ENCODE assay signal across 1 cellular context in the genomic region with DNA sequence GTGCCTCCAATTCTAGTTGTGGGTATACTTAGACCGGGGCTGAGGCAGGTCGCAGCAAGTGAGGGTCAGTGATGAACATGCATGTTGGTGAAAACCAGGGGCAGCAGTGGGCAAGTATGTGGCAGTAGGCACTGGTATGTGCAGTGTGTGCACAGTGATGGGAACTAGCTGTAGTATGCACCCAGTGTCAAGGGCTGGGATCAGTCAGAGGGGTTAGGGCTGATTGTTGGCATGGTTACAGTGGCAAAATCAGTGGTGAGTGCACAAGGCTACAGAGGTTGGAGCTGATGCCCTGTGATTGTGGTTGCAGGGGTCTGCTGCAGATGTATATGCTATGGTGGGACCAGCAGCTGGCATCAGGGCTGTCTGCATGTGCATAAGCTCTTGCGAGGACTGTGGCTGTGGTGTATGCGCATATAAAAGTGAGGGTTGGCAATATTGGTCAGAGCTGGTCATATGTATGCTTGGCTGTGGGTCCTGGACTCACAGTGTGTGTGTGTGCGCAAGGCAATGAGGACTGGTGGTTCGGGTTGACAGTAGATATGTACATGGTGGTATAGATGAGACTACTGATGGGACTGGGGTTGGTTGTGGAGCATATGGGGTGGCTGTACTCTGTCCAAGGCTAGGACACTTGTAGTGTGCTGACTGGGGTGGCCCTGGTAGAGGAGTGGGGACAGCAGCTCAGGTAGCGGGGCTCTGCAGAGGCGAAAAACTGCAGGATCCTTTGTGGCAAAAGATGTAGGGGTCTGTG.
TF ChIP-seq lines count a peak whose summit lies in the region.

No MANE protein-coding gene starts in this region.

TF ChIP-seq in H1, 55 proteins besides CTCF, POLR2A, EP300 and RAD21:
- TF ChIP-seq CHD2 (IDR thresholded peaks at IDR 0.05; ENCODE audit: low read length) (no peak), CTBP2 (IDR thresholded peaks at IDR 0.05; ENCODE audit: borderline replicate concordance, insufficient read depth, insufficient read length, low read length) (no peak), TAF7 (optimal IDR thresholded peaks at IDR 0.05; ENCODE audit: borderline replicate concordance, low read depth, low read length) (no peak), RXRA (IDR thresholded peaks at IDR 0.05; ENCODE audit: insufficient read depth, low read depth, low read length) (no peak), SP2 (IDR thresholded peaks at IDR 0.05; ENCODE audit: low read length) (no peak), FOSL1 (IDR thresholded peaks at IDR 0.05; ENCODE audit: insufficient read depth, low read depth, low read length) (no peak), HDAC2 (IDR thresholded peaks at IDR 0.05; ENCODE audit: borderline replicate concordance in 1 of 2, low read depth in 2 of 2, low read length in 2 of 2) (no peak), JUN (IDR thresholded peaks at IDR 0.05; ENCODE audit: low read depth, low read length) (no peak), CHD1 (IDR thresholded peaks at IDR 0.05; ENCODE audit: low read depth, low read length) (no peak), MAFK (IDR thresholded peaks at IDR 0.05; ENCODE audit: low read depth, low read length) (no peak), BCL11A (IDR thresholded peaks at IDR 0.05; ENCODE audit: low read depth in 2 of 2, low read length in 2 of 2) (no peak), ASH2L (IDR thresholded peaks at IDR 0.05; ENCODE audit: low read length) (no peak), EZH2 (IDR thresholded peaks at IDR 0.05; ENCODE audit: low read depth, low read length, severe bottlenecking) (no peak), TAF1 (IDR thresholded peaks at IDR 0.05; ENCODE audit: low read depth, low read length) (no peak), ATF2 (IDR thresholded peaks at IDR 0.05; ENCODE audit: low read length) (no peak), CEBPB (IDR thresholded peaks at IDR 0.05; ENCODE audit: low read depth, low read length) (no peak)
